ENCODE assay signal across 1 cellular context in genomic region chr6:167238169-167238693, GRCh38.
A peak's percentile ranks its signal among the peaks of the same experiment; 100 is the strongest.
TF ChIP-seq lines count a peak whose summit lies in the region.

No MANE protein-coding gene starts in this region.

TF ChIP-seq in HepG2, 621 proteins besides CTCF, POLR2A, EP300 and RAD21 (continued from another document and continues in another):
- TF ChIP-seq, protein P1, sequence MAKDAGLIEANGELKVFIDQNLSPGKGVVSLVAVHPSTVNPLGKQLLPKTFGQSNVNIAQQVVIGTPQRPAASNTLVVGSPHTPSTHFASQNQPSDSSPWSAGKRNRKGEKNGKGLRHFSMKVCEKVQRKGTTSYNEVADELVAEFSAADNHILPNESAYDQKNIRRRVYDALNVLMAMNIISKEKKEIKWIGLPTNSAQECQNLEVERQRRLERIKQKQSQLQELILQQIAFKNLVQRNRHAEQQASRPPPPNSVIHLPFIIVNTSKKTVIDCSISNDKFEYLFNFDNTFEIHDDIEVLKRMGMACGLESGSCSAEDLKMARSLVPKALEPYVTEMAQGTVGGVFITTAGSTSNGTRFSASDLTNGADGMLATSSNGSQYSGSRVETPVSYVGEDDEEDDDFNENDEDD (CRISPR knock-in tag; IDR thresholded peaks at IDR 0.05; ENCODE audit: borderline replicate concordance), result 0 out of 2 replicates have a peak, but pooled peaks have one; percentile 19
- TF ChIP-seq, protein P2, sequence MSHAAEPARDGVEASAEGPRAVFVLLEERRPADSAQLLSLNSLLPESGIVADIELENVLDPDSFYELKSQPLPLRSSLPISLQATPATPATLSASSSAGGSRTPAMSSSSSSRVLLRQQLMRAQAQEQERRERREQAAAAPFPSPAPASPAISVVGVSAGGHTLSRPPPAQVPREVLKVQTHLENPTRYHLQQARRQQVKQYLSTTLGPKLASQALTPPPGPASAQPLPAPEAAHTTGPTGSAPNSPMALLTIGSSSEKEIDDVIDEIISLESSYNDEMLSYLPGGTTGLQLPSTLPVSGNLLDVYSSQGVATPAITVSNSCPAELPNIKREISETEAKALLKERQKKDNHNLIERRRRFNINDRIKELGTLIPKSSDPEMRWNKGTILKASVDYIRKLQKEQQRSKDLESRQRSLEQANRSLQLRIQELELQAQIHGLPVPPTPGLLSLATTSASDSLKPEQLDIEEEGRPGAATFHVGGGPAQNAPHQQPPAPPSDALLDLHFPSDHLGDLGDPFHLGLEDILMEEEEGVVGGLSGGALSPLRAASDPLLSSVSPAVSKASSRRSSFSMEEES (CRISPR knock-in tag; IDR thresholded peaks at IDR 0.05), result no peak
- TF ChIP-seq ZNF879 (CRISPR knock-in tag; IDR thresholded peaks at IDR 0.05), result no peak
- TF ChIP-seq SOX5 (CRISPR knock-in tag; IDR thresholded peaks at IDR 0.05; ENCODE audit: borderline replicate concordance), result peak; percentile 80
- TF ChIP-seq, protein P3, sequence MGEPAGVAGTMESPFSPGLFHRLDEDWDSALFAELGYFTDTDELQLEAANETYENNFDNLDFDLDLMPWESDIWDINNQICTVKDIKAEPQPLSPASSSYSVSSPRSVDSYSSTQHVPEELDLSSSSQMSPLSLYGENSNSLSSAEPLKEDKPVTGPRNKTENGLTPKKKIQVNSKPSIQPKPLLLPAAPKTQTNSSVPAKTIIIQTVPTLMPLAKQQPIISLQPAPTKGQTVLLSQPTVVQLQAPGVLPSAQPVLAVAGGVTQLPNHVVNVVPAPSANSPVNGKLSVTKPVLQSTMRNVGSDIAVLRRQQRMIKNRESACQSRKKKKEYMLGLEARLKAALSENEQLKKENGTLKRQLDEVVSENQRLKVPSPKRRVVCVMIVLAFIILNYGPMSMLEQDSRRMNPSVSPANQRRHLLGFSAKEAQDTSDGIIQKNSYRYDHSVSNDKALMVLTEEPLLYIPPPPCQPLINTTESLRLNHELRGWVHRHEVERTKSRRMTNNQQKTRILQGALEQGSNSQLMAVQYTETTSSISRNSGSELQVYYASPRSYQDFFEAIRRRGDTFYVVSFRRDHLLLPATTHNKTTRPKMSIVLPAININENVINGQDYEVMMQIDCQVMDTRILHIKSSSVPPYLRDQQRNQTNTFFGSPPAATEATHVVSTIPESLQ (CRISPR knock-in tag; conservative IDR thresholded peaks at IDR 0.05), result no peak
- TF ChIP-seq POLR2G (IDR thresholded peaks at IDR 0.05; ENCODE audit: low read depth, low read length), result peak; percentile 21
- TF ChIP-seq ZNF746 (CRISPR knock-in tag; IDR thresholded peaks at IDR 0.05), result peak; percentile 65; the same call in 1 of the 2 replicates
- TF ChIP-seq HDAC2 (CRISPR knock-in tag; IDR thresholded peaks at IDR 0.05), result 0 out of 2 replicates have a peak, but pooled peaks have one; percentile 38
- 0 out of 2 replicates have a peak, but pooled peaks have one; percentile 10 for TF ChIP-seq KAT7 (CRISPR knock-in tag; IDR thresholded peaks at IDR 0.05; ENCODE audit: borderline replicate concordance)
- no peak for TF ChIP-seq ZNF841 (CRISPR knock-in tag; IDR thresholded peaks at IDR 0.05; ENCODE audit: borderline replicate concordance)
- TF ChIP-seq, protein P4, sequence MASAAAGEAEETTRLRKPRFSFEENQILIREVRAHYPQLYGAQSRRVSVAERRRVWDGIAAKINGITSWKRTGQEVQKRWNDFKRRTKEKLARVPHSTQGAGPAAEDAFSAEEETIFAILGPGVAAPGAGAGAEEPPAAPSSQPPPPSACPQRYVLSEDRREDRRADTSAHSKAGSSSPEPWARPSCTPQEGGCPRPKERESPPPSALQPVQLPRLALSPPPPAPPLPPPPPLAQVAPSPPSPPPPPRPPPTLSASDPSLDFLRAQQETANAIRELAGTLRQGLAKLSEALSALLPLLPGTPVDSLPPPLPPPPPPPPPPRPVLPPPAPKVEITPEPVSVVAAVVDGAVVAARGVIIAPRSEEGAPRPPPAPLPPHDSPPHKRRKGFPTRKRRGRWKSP (CRISPR knock-in tag; IDR thresholded peaks at IDR 0.05), result peak; percentile 38; the same call in 1 of the 2 replicates
- TF ChIP-seq ZNF124 (CRISPR knock-in tag; IDR thresholded peaks at IDR 0.05), result 0 out of 2 replicates have a peak, but pooled peaks have one; percentile 10
- no peak for TF ChIP-seq ZBTB10 (CRISPR knock-in tag; IDR thresholded peaks at IDR 0.05; ENCODE audit: borderline replicate concordance)
- TF ChIP-seq, protein P5, sequence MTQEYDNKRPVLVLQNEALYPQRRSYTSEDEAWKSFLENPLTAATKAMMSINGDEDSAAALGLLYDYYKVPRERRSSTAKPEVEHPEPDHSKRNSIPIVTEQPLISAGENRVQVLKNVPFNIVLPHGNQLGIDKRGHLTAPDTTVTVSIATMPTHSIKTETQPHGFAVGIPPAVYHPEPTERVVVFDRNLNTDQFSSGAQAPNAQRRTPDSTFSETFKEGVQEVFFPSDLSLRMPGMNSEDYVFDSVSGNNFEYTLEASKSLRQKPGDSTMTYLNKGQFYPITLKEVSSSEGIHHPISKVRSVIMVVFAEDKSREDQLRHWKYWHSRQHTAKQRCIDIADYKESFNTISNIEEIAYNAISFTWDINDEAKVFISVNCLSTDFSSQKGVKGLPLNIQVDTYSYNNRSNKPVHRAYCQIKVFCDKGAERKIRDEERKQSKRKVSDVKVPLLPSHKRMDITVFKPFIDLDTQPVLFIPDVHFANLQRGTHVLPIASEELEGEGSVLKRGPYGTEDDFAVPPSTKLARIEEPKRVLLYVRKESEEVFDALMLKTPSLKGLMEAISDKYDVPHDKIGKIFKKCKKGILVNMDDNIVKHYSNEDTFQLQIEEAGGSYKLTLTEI (CRISPR knock-in tag; conservative IDR thresholded peaks at IDR 0.05), result no peak
- no peak for TF ChIP-seq ZNF276 (CRISPR knock-in tag; IDR thresholded peaks at IDR 0.05; ENCODE audit: low read depth)
- TF ChIP-seq, protein P6, sequence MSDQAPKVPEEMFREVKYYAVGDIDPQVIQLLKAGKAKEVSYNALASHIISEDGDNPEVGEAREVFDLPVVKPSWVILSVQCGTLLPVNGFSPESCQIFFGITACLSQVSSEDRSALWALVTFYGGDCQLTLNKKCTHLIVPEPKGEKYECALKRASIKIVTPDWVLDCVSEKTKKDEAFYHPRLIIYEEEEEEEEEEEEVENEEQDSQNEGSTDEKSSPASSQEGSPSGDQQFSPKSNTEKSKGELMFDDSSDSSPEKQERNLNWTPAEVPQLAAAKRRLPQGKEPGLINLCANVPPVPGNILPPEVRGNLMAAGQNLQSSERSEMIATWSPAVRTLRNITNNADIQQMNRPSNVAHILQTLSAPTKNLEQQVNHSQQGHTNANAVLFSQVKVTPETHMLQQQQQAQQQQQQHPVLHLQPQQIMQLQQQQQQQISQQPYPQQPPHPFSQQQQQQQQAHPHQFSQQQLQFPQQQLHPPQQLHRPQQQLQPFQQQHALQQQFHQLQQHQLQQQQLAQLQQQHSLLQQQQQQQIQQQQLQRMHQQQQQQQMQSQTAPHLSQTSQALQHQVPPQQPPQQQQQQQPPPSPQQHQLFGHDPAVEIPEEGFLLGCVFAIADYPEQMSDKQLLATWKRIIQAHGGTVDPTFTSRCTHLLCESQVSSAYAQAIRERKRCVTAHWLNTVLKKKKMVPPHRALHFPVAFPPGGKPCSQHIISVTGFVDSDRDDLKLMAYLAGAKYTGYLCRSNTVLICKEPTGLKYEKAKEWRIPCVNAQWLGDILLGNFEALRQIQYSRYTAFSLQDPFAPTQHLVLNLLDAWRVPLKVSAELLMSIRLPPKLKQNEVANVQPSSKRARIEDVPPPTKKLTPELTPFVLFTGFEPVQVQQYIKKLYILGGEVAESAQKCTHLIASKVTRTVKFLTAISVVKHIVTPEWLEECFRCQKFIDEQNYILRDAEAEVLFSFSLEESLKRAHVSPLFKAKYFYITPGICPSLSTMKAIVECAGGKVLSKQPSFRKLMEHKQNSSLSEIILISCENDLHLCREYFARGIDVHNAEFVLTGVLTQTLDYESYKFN (CRISPR knock-in tag; conservative IDR thresholded peaks at IDR 0.05), result peak; percentile 3; the same call in 1 of the 2 replicates
- TF ChIP-seq ZNF34 (CRISPR knock-in tag; IDR thresholded peaks at IDR 0.05; ENCODE audit: borderline replicate concordance), result no peak
- TF ChIP-seq ZNF549 (CRISPR knock-in tag; IDR thresholded peaks at IDR 0.05), result no peak
- peak; percentile 85 for TF ChIP-seq ZNF891 (CRISPR knock-in tag; IDR thresholded peaks at IDR 0.05)
- TF ChIP-seq ZNF773 (CRISPR knock-in tag; IDR thresholded peaks at IDR 0.05; ENCODE audit: borderline replicate concordance), result no peak
- no peak for TF ChIP-seq KDM3A (CRISPR knock-in tag; IDR thresholded peaks at IDR 0.05; ENCODE audit: low read depth)
- TF ChIP-seq MAX (IDR thresholded peaks at IDR 0.05), result peak; percentile 26; the same call in 1 of the 2 replicates
- no peak for TF ChIP-seq ZNF264 (CRISPR knock-in tag; IDR thresholded peaks at IDR 0.05)
- TF ChIP-seq ZMYM4 (CRISPR knock-in tag; IDR thresholded peaks at IDR 0.05), result peak; percentile 64; the same call in 1 of the 2 replicates
- TF ChIP-seq, protein P7, sequence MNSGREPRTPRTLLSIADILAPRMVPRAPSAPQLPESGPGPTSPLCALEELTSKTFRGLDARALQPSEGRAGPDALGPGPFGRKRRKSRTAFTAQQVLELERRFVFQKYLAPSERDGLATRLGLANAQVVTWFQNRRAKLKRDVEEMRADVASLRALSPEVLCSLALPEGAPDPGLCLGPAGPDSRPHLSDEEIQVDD (CRISPR knock-in tag; IDR thresholded peaks at IDR 0.05; ENCODE audit: borderline replicate concordance), result no peak
- TF ChIP-seq, protein P8, sequence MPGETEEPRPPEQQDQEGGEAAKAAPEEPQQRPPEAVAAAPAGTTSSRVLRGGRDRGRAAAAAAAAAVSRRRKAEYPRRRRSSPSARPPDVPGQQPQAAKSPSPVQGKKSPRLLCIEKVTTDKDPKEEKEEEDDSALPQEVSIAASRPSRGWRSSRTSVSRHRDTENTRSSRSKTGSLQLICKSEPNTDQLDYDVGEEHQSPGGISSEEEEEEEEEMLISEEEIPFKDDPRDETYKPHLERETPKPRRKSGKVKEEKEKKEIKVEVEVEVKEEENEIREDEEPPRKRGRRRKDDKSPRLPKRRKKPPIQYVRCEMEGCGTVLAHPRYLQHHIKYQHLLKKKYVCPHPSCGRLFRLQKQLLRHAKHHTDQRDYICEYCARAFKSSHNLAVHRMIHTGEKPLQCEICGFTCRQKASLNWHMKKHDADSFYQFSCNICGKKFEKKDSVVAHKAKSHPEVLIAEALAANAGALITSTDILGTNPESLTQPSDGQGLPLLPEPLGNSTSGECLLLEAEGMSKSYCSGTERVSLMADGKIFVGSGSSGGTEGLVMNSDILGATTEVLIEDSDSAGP (CRISPR knock-in tag; IDR thresholded peaks at IDR 0.05; ENCODE audit: borderline replicate concordance), result peak; percentile 71
- TF ChIP-seq ATF1 (CRISPR knock-in tag; IDR thresholded peaks at IDR 0.05), result no peak
- TF ChIP-seq ZNF782 (CRISPR knock-in tag; IDR thresholded peaks at IDR 0.05; ENCODE audit: borderline replicate concordance), result no peak
- no peak for TF ChIP-seq SP2 (CRISPR knock-in tag; IDR thresholded peaks at IDR 0.05)
